ENCODE assay signal across 17 cellular contexts in genomic region chr12:102757874-102758244, GRCh38.
DNase-seq lines count a peak whose midpoint lies in the region; ATAC-seq and TF ChIP-seq lines count a peak whose summit lies in the region.
"Had no signal": no experiment of that assay in that cellular context is flagged by ENCODE, and none has a peak within 500 bp of the region (broad histone marks: within the 10 kb centered on the region; RNA-seq: fewer than 3 reads in every experiment).

No MANE protein-coding gene starts in this region.

- no peak for TF ChIP-seq POLR2A in thyroid gland (IDR thresholded peaks at IDR 0.05)

- no peaks in the 10 kb centered on the region for H3K9me3 Mint-ChIP-seq in activated naive CD4-positive, alpha-beta T cell treated with anti-CD3 and anti-CD28 coated beads, Interleukin-2, amount 10 ng/mL, durations not matched to agents 7 days and 5 days
- H3K9me3 Mint-ChIP-seq in stimulated activated memory B cell treated with anti-CD40 and anti-IgM and Interleukin-4, amounts not matched to agents 10 μg/mL and 1 μg/mL and 100 μg/mL, for 72 hours = no peaks in the 10 kb centered on the region

- H3K27me3 ChIP-seq in adipocyte (replicated peaks; ENCODE audit: control insufficient read depth, insufficient read depth, low read length) = no peaks in the 10 kb centered on the region
- no peaks in the 10 kb centered on the region for H3K27me3 ChIP-seq in right cardiac atrium (ENCODE audit: control insufficient read depth, insufficient read depth)
- no peaks in the 10 kb centered on the region for H3K27me3 ChIP-seq in thyroid gland

- H3K36me3 Mint-ChIP-seq in activated naive CD4-positive, alpha-beta T cell treated with anti-CD3 and anti-CD28 coated beads, Interleukin-2, amount 10 ng/mL, durations not matched to agents 7 days and 5 days = no peaks in the 10 kb centered on the region
- no peaks in the 10 kb centered on the region for H3K36me3 Mint-ChIP-seq in stimulated activated memory B cell treated with anti-CD40 and anti-IgM and Interleukin-4, amounts not matched to agents 10 μg/mL and 1 μg/mL and 100 μg/mL, for 72 hours

- ATAC-seq in right cardiac atrium = no peak
- ATAC-seq in stimulated activated memory B cell treated with anti-CD40 and anti-IgM and Interleukin-4, amounts not matched to agents 10 μg/mL and 1 μg/mL and 100 μg/mL, for 72 hours = no peak
- ATAC-seq: K562, PC-3 had no signal

- H3K9ac ChIP-seq in adipocyte (ENCODE audit: low read length) = peak overlapping the region; percentile 85

- H3K27ac ChIP-seq in right cardiac atrium (ENCODE audit: low read length) = peak overlapping the region; percentile 32
- H3K27ac ChIP-seq in thyroid gland = peak overlapping the region in 2 of 3 donors; percentile 53 to 56

- H3K36me3 ChIP-seq in adipocyte (ENCODE audit: control insufficient read depth, insufficient read depth, low read length, severe bottlenecking) (no peaks in the 10 kb centered on the region), thyroid gland (no peaks in the 10 kb centered on the region)

- H3K4me1 Mint-ChIP-seq in activated naive CD4-positive, alpha-beta T cell treated with anti-CD3 and anti-CD28 coated beads, Interleukin-2, amount 10 ng/mL, durations not matched to agents 7 days and 5 days = no peaks in the 10 kb centered on the region
- H3K4me1 Mint-ChIP-seq in stimulated activated memory B cell treated with anti-CD40 and anti-IgM and Interleukin-4, amounts not matched to agents 10 μg/mL and 1 μg/mL and 100 μg/mL, for 72 hours = no peaks in the 10 kb centered on the region
- H3K4me1 Mint-ChIP-seq: B cell had no signal

- DNase-seq in GM03348 (ENCODE audit: low spot score) (peak; percentile 10), adipocyte (ENCODE audit: low read depth) (peak; percentile 51), right cardiac atrium (no peak), thyroid gland (no peak), posterior cingulate gyrus (no peak), NCI-H82 treated with DMSO at 0.1 percent for 48 hours (lab: John Stamatoyannopoulos, UW; ENCODE audit: unreplicated experiment) (no peak)
- no peak for DNase-seq in activated naive CD4-positive, alpha-beta T cell treated with anti-CD3 and anti-CD28 coated beads, Interleukin-2, amount 10 ng/mL, durations not matched to agents 7 days and 5 days
- DNase-seq: CD4-positive, alpha-beta T cell; EL; NCI-H1436 treated with DMSO at 0.1 percent for 48 hours; NCI-H2081; NCI-H510A; NCI-H774; PC-3 had no signal

- CTCF ChIA-PET in activated naive CD4-positive, alpha-beta T cell treated with anti-CD3 and anti-CD28 coated beads, Interleukin-2, amount 10 ng/mL, durations not matched to agents 7 days and 5 days (lab: Charles Lee) = no interaction called here

- intact Hi-C loops in right cardiac atrium (cut with DNase I) = no loop called here
- intact Hi-C loops in thyroid gland (cut with DNase I) = loop anchor here (10.0 kb wide), 1 partner anchor 813 kb away; no protein-coding TSS in a partner anchor
- intact Hi-C loops in posterior cingulate gyrus (cut with DNase I) = no loop called here

- H3K4me3 ChIP-seq in adipocyte (ENCODE audit: low read length) (peak overlapping the region; percentile 54), right cardiac atrium (ENCODE audit: low read length) (no peak overlapping the region), thyroid gland (replicated peaks in 1 of 3) (no peak overlapping the region)
- H3K4me3 ChIP-seq: K562 had no signal

- H3K4me3 Mint-ChIP-seq in activated naive CD4-positive, alpha-beta T cell treated with anti-CD3 and anti-CD28 coated beads, Interleukin-2, amount 10 ng/mL, durations not matched to agents 7 days and 5 days = no peak overlapping the region
- no peak overlapping the region for H3K4me3 Mint-ChIP-seq in stimulated activated memory B cell treated with anti-CD40 and anti-IgM and Interleukin-4, amounts not matched to agents 10 μg/mL and 1 μg/mL and 100 μg/mL, for 72 hours
- H3K4me3 Mint-ChIP-seq: B cell; CD4-positive, alpha-beta T cell had no signal

- H3K27me3 Mint-ChIP-seq in activated naive CD4-positive, alpha-beta T cell treated with anti-CD3 and anti-CD28 coated beads, Interleukin-2, amount 10 ng/mL, durations not matched to agents 7 days and 5 days = no peaks in the 10 kb centered on the region
- H3K27me3 Mint-ChIP-seq in stimulated activated memory B cell treated with anti-CD40 and anti-IgM and Interleukin-4, amounts not matched to agents 10 μg/mL and 1 μg/mL and 100 μg/mL, for 72 hours = peaks cover 23% of the 10 kb centered on the region

- no peak for TF ChIP-seq CTCF in thyroid gland (IDR thresholded peaks at IDR 0.05)

- H3K9me3 ChIP-seq in adipocyte (ENCODE audit: control insufficient read depth, low read length) (no peaks in the 10 kb centered on the region), right cardiac atrium (ENCODE audit: control insufficient read depth, low read length) (no peaks in the 10 kb centered on the region), thyroid gland (no peaks in the 10 kb centered on the region)

- WGBS in right cardiac atrium = 62% methylated on average over 1 of the region's 1 CpG
- 83 to 91% methylated on average over 1 of the region's 1 CpG for WGBS in thyroid gland, 2 donors

- peaks cover 70% of the 10 kb centered on the region for H3K4me1 ChIP-seq in adipocyte (ENCODE audit: control insufficient read depth, insufficient read depth, low read length)
- no peaks in the 10 kb centered on the region for H3K4me1 ChIP-seq in right cardiac atrium (ENCODE audit: control insufficient read depth, insufficient read depth, low read length)
- H3K4me1 ChIP-seq in thyroid gland = no peaks in the 10 kb centered on the region

- no peak overlapping the region for H3K27ac Mint-ChIP-seq in activated naive CD4-positive, alpha-beta T cell treated with anti-CD3 and anti-CD28 coated beads, Interleukin-2, amount 10 ng/mL, durations not matched to agents 7 days and 5 days
- no peak overlapping the region for H3K27ac Mint-ChIP-seq in stimulated activated memory B cell treated with anti-CD40 and anti-IgM and Interleukin-4, amounts not matched to agents 10 μg/mL and 1 μg/mL and 100 μg/mL, for 72 hours
- H3K27ac Mint-ChIP-seq: B cell; CD4-positive, alpha-beta T cell had no signal

Comparison
In these comparisons a context has a peak if more than half of its experiments do, and no peak if none do; other contexts are left out.
1. DNase-seq: peak in GM03348 (single experiment) and adipocyte (single experiment); none in right cardiac atrium (0 of 3), thyroid gland (0 of 2), posterior cingulate gyrus (0 of 10), NCI-H82 treated with DMSO at 0.1 percent for 48 hours (single experiment) and activated naive CD4-positive, alpha-beta T cell treated with anti-CD3 and anti-CD28 coated beads, Interleukin-2, amount 10 ng/mL, durations not matched to agents 7 days and 5 days (single experiment).